ENCODE assay signal across 1 cellular context in the genomic region with DNA sequence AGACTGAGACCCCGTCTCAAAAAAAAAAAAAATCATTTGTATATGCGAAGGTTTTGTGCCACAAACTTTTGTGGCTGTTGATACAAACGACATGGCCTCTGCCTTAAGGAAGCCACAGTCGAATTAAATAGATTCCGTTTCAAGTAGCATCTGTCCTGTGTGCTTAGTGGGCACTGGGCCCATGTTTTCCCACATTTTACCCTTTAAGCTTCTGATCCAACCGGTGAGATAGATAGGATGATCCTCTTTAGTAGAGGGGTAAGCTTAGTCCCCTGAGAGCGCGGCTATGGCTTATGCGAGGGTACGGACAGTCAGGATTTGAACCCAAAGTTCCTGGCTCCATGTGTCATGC.
TF ChIP-seq lines count a peak whose summit lies in the region.

No MANE protein-coding gene starts in this region.

TF ChIP-seq in HepG2, 621 proteins besides CTCF, POLR2A, EP300 and RAD21:
- TF ChIP-seq ZNF75D (CRISPR knock-in tag; IDR thresholded peaks at IDR 0.05; ENCODE audit: borderline replicate concordance) (no peak), FOXC1 (CRISPR knock-in tag; IDR thresholded peaks at IDR 0.05; ENCODE audit: borderline replicate concordance) (no peak), TEAD2 (CRISPR knock-in tag; IDR thresholded peaks at IDR 0.05) (0 out of 2 replicates have a peak, but pooled peaks have one; percentile 9), NRL (CRISPR knock-in tag; IDR thresholded peaks at IDR 0.05; ENCODE audit: borderline replicate concordance) (0 out of 2 replicates have a peak, but pooled peaks have one; percentile 7), PTBP1 (IDR thresholded peaks at IDR 0.05; ENCODE audit: low read depth, low read length, poor library complexity, severe bottlenecking) (no peak), CREM (IDR thresholded peaks at IDR 0.05) (no peak), CREM (CRISPR knock-in tag; IDR thresholded peaks at IDR 0.05) (no peak), CHD2 (IDR thresholded peaks at IDR 0.05; ENCODE audit: low read depth, low read length) (no peak), ZNF224 (CRISPR knock-in tag; IDR thresholded peaks at IDR 0.05) (peak; percentile 44; the same call in 1 of the 2 replicates), ZNF34 (CRISPR knock-in tag; IDR thresholded peaks at IDR 0.05; ENCODE audit: borderline replicate concordance) (0 out of 2 replicates have a peak, but pooled peaks have one; percentile 0), ZNF781 (CRISPR knock-in tag; IDR thresholded peaks at IDR 0.05; ENCODE audit: borderline replicate concordance, not compliant biosample characterization) (no peak), RFXAP (CRISPR knock-in tag; IDR thresholded peaks at IDR 0.05; ENCODE audit: borderline replicate concordance) (0 out of 2 replicates have a peak, but pooled peaks have one; percentile 11), ZNF546 (CRISPR knock-in tag; conservative IDR thresholded peaks at IDR 0.05) (no peak), SMAD9 (CRISPR knock-in tag; IDR thresholded peaks at IDR 0.05) (0 out of 2 replicates have a peak, but pooled peaks have one; percentile 54), ASH2L (IDR thresholded peaks at IDR 0.05; ENCODE audit: insufficient read length, low read depth, low read length) (no peak), YEATS4 (CRISPR knock-in tag; IDR thresholded peaks at IDR 0.05; ENCODE audit: borderline replicate concordance) (no peak), EED (CRISPR knock-in tag; IDR thresholded peaks at IDR 0.05) (no peak), ZNF569 (CRISPR knock-in tag; IDR thresholded peaks at IDR 0.05; ENCODE audit: borderline replicate concordance) (no peak), ZNF256 (CRISPR knock-in tag; conservative IDR thresholded peaks at IDR 0.05) (0 out of 2 replicates have a peak, but pooled peaks have one; percentile 20), ZSCAN21 (CRISPR knock-in tag; IDR thresholded peaks at IDR 0.05; ENCODE audit: borderline replicate concordance) (no peak), ZNF510 (CRISPR knock-in tag; IDR thresholded peaks at IDR 0.05; ENCODE audit: low read depth) (no peak), ETV5 (CRISPR knock-in tag; IDR thresholded peaks at IDR 0.05; ENCODE audit: borderline replicate concordance) (no peak), SSRP1 (CRISPR knock-in tag; IDR thresholded peaks at IDR 0.05) (no peak), ZNF496 (CRISPR knock-in tag; IDR thresholded peaks at IDR 0.05; ENCODE audit: insufficient replicate concordance) (no peak), AGO1 (IDR thresholded peaks at IDR 0.05; ENCODE audit: low read depth, low read length, poor library complexity, severe bottlenecking) (no peak), PAWR (CRISPR knock-in tag; IDR thresholded peaks at IDR 0.05; ENCODE audit: borderline replicate concordance) (0 out of 2 replicates have a peak, but pooled peaks have one; percentile 53)
- TF ChIP-seq, protein P1, sequence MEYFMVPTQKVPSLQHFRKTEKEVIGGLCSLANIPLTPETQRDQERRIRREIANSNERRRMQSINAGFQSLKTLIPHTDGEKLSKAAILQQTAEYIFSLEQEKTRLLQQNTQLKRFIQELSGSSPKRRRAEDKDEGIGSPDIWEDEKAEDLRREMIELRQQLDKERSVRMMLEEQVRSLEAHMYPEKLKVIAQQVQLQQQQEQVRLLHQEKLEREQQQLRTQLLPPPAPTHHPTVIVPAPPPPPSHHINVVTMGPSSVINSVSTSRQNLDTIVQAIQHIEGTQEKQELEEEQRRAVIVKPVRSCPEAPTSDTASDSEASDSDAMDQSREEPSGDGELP (IDR thresholded peaks at IDR 0.05; ENCODE audit: borderline replicate concordance, low read depth) = no peak
- TF ChIP-seq, protein P2, sequence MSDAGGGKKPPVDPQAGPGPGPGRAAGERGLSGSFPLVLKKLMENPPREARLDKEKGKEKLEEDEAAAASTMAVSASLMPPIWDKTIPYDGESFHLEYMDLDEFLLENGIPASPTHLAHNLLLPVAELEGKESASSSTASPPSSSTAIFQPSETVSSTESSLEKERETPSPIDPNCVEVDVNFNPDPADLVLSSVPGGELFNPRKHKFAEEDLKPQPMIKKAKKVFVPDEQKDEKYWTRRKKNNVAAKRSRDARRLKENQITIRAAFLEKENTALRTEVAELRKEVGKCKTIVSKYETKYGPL (CRISPR knock-in tag; IDR thresholded peaks at IDR 0.05) = no peak
- TF ChIP-seq, protein P3, sequence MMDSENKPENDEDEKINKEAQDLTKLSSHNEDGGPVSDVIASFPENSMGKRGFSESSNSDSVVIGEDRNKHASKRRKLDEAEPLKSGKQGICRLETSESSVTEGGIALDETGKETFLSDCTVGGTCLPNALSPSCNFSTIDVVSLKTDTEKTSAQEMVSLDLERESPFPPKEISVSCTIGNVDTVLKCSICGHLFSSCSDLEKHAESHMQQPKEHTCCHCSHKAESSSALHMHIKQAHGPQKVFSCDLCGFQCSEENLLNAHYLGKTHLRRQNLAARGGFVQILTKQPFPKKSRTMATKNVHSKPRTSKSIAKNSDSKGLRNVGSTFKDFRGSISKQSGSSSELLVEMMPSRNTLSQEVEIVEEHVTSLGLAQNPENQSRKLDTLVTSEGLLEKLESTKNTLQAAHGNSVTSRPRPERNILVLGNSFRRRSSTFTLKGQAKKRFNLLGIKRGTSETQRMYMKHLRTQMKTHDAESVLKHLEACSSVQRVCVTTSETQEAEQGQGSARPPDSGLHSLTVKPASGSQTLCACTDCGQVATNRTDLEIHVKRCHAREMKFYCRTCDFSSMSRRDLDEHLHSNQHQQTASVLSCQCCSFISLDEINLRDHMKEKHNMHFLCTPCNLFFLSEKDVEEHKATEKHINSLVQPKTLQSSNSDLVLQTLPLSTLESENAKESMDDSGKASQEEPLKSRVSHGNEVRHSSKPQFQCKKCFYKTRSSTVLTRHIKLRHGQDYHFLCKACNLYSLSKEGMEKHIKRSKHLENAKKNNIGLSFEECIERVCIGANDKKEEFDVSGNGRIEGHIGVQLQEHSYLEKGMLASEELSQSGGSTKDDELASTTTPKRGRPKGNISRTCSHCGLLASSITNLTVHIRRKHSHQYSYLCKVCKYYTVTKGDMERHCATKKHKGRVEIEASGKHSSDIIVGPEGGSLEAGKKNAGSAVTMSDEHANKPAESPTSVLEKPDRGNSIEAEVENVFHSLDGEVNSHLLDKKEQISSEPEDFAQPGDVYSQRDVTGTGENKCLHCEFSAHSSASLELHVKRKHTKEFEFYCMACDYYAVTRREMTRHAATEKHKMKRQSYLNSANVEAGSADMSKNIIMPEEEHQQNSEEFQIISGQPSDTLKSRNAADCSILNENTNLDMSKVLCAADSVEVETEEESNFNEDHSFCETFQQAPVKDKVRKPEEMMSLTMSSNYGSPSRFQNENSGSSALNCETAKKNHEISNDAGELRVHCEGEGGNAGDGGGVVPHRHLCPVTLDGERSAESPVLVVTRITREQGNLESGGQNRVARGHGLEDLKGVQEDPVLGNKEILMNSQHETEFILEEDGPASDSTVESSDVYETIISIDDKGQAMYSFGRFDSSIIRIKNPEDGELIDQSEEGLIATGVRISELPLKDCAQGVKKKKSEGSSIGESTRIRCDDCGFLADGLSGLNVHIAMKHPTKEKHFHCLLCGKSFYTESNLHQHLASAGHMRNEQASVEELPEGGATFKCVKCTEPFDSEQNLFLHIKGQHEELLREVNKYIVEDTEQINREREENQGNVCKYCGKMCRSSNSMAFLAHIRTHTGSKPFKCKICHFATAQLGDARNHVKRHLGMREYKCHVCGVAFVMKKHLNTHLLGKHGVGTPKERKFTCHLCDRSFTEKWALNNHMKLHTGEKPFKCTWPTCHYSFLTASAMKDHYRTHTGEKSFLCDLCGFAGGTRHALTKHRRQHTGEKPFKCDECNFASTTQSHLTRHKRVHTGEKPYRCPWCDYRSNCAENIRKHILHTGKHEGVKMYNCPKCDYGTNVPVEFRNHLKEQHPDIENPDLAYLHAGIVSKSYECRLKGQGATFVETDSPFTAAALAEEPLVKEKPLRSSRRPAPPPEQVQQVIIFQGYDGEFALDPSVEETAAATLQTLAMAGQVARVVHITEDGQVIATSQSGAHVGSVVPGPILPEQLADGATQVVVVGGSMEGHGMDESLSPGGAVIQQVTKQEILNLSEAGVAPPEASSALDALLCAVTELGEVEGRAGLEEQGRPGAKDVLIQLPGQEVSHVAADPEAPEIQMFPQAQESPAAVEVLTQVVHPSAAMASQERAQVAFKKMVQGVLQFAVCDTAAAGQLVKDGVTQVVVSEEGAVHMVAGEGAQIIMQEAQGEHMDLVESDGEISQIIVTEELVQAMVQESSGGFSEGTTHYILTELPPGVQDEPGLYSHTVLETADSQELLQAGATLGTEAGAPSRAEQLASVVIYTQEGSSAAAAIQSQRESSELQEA (CRISPR knock-in tag; IDR thresholded peaks at IDR 0.05; ENCODE audit: not compliant biosample characterization) = peak; percentile 5
- TF ChIP-seq, protein P4, sequence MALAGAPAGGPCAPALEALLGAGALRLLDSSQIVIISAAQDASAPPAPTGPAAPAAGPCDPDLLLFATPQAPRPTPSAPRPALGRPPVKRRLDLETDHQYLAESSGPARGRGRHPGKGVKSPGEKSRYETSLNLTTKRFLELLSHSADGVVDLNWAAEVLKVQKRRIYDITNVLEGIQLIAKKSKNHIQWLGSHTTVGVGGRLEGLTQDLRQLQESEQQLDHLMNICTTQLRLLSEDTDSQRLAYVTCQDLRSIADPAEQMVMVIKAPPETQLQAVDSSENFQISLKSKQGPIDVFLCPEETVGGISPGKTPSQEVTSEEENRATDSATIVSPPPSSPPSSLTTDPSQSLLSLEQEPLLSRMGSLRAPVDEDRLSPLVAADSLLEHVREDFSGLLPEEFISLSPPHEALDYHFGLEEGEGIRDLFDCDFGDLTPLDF (CRISPR knock-in tag; IDR thresholded peaks at IDR 0.05) = 0 out of 2 replicates have a peak, but pooled peaks have one; percentile 25
- TF ChIP-seq, protein P5, sequence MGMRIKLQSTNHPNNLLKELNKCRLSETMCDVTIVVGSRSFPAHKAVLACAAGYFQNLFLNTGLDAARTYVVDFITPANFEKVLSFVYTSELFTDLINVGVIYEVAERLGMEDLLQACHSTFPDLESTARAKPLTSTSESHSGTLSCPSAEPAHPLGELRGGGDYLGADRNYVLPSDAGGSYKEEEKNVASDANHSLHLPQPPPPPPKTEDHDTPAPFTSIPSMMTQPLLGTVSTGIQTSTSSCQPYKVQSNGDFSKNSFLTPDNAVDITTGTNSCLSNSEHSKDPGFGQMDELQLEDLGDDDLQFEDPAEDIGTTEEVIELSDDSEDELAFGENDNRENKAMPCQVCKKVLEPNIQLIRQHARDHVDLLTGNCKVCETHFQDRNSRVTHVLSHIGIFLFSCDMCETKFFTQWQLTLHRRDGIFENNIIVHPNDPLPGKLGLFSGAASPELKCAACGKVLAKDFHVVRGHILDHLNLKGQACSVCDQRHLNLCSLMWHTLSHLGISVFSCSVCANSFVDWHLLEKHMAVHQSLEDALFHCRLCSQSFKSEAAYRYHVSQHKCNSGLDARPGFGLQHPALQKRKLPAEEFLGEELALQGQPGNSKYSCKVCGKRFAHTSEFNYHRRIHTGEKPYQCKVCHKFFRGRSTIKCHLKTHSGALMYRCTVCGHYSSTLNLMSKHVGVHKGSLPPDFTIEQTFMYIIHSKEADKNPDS (CRISPR knock-in tag; IDR thresholded peaks at IDR 0.05) = 0 out of 2 replicates have a peak, but pooled peaks have one; percentile 44
- TF ChIP-seq, protein P6, sequence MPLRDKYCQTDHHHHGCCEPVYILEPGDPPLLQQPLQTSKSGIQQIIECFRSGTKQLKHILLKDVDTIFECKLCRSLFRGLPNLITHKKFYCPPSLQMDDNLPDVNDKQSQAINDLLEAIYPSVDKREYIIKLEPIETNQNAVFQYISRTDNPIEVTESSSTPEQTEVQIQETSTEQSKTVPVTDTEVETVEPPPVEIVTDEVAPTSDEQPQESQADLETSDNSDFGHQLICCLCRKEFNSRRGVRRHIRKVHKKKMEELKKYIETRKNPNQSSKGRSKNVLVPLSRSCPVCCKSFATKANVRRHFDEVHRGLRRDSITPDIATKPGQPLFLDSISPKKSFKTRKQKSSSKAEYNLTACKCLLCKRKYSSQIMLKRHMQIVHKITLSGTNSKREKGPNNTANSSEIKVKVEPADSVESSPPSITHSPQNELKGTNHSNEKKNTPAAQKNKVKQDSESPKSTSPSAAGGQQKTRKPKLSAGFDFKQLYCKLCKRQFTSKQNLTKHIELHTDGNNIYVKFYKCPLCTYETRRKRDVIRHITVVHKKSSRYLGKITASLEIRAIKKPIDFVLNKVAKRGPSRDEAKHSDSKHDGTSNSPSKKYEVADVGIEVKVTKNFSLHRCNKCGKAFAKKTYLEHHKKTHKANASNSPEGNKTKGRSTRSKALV (CRISPR knock-in tag; IDR thresholded peaks at IDR 0.05) = 0 out of 2 replicates have a peak, but pooled peaks have one; percentile 2
